21 cellular contexts compared by ENCODE assay signal in genomic region chr18:10365901-10366300, GRCh38.
"Had no signal": no experiment of that assay in that cellular context is flagged by ENCODE, and none has a peak within 500 bp of the region (broad histone marks: within the 10 kb centered on the region; RNA-seq: fewer than 3 reads in every experiment).

No MANE protein-coding gene starts in this region.

- H3K4me3 ChIP-seq: SJSA1 had no signal

- ATAC-seq: T-cell had no signal

- H3K27ac ChIP-seq: SJSA1 had no signal

- FAIRE-seq: RCC 7860 had no signal

- H3K36me3 Mint-ChIP-seq: T-cell had no signal

- H3K4me1 Mint-ChIP-seq: T-cell had no signal

- H3K27ac Mint-ChIP-seq: T-cell had no signal

- H3K36me3 ChIP-seq: SJSA1 had no signal

- DNase-seq: IMR-90, Karpas-422, KG1, MM.1S, NCI-H1092 treated with DMSO at 0.1 percent for 48 hours, NCI-H1436, NCI-H187, NCI-H2029, NCI-H2081 treated with DMSO at 0.1 percent for 48 hours, NCI-H2227 treated with DMSO at 0.1 percent for 48 hours, NCI-H510A, NCI-H69, NCI-H774, Right ventricle myocardium superior, RPMI8226, SIG-M5, SK-N-SH, SW 1271, T-cell had no signal

- H3K4me2 ChIP-seq: SK-N-SH had no signal

- H3K9me3 ChIP-seq: SJSA1, SK-N-SH had no signal

- H3K9ac ChIP-seq: SK-N-SH had no signal

- H3K4me1 ChIP-seq: SJSA1 had no signal

- H3K27me3 ChIP-seq: SJSA1 had no signal

- H3K4me3 Mint-ChIP-seq: T-cell had no signal
